Comparison of ENCODE assay signal across 20 cellular contexts in the genomic region with DNA sequence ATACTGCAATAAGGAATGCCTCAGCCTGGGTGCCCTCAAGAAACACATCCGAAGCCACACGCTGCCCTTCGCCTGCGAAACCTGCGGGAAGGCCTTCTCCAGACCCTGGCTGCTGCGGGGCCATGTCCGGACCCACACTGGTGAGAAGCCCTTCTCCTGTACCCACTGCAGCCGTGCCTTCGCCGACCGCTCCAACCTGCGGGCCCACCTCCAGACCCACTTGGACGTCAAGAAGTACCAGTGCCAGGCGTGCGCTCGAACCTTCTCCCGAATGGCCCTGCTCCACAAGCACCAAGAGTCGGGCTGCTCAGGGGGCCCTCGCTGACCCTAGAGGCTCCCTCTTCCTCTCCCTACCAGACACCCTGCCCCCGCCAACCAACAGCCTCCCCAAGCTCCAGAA. TPM values are rescaled to one million over a fixed set of nuclear protein-coding genes. Genes with fewer than 3 reads are reported as not detected.
DNase-seq lines count a peak whose midpoint lies in the region; ATAC-seq, FAIRE-seq and TF ChIP-seq lines count a peak whose summit lies in the region.
"Had no signal": no experiment of that assay in that cellular context is flagged by ENCODE, and none has a peak within 500 bp of the region (broad histone marks: within the 10 kb centered on the region; RNA-seq: fewer than 3 reads in every experiment).

No MANE protein-coding gene starts in this region.

- no peaks in the 10 kb centered on the region for H3K4me1 ChIP-seq in RWPE2 (ENCODE audit: insufficient read depth, poor library complexity, severe bottlenecking)
- H3K4me1 ChIP-seq in kidney (ENCODE audit: control insufficient read depth in 1 of 2, insufficient read depth in 1 of 2, low read depth in 1 of 2, low read length in 2 of 2): no peaks in the 10 kb centered on the region
- H3K4me1 ChIP-seq in upper lobe of right lung: no peaks in the 10 kb centered on the region
- H3K4me1 ChIP-seq: Caco-2 had no signal

- H3K9ac ChIP-seq in kidney (ENCODE audit: low read length in 2 of 2): no peak overlapping the region
- H3K9ac ChIP-seq: GM23248 had no signal

- H3K4me3 ChIP-seq in RWPE2 (ENCODE audit: severe bottlenecking) (no peak overlapping the region), kidney (ENCODE audit: low read length in 2 of 2) (no peak overlapping the region), upper lobe of right lung (no peak overlapping the region)
- H3K4me3 ChIP-seq: GM12878, GM23248 had no signal

- no peaks in the 10 kb centered on the region for H3K9me3 ChIP-seq in RWPE2 (ENCODE audit: severe bottlenecking)
- no peaks in the 10 kb centered on the region for H3K9me3 ChIP-seq in kidney (ENCODE audit: control insufficient read depth in 1 of 2, low read length in 2 of 2)
- no peaks in the 10 kb centered on the region for H3K9me3 ChIP-seq in upper lobe of right lung
- H3K9me3 ChIP-seq: Caco-2 had no signal

- DNase-seq in RWPE2 (ENCODE audit: low spot score) (peak; percentile 46), kidney (peak; percentile 67), upper lobe of right lung (no peak), RCC 7860 (ENCODE audit: low spot score) (no peak), NCI-H187 treated with DMSO at 0.1 percent for 48 hours (lab: John Stamatoyannopoulos, UW) (no peak)
- DNase-seq: C1 segment of cervical spinal cord; Caco-2; CD4-positive, CD25-positive, alpha-beta regulatory T cell; CD8-positive, alpha-beta T cell; DMS153; DND-41; GM23248; H9 had no signal

- FAIRE-seq in kidney (lab: Jason Lieb, UNC) (no peak), RCC 7860 (lab: Jason Lieb, UNC) (no peak)
- FAIRE-seq: G401.6, GM12878, GM19239 had no signal

- ATAC-seq in RWPE2 (ENCODE audit: low read depth) (no peak), upper lobe of right lung (peak; percentile 36)
- no peak for ATAC-seq in activated CD4-positive, CD25-positive, alpha-beta regulatory T cell treated with anti-CD3 and anti-CD28 coated beads, Interleukin-2, amount 50 U/mL, for 24 hours
- ATAC-seq: CD8-positive, alpha-beta T cell; GM12878; HCT116 had no signal

- TF ChIP-seq CTCF in RWPE2 (IDR thresholded peaks at IDR 0.05; ENCODE audit: poor library complexity, severe bottlenecking) (no peak), kidney (IDR thresholded peaks at IDR 0.05; ENCODE audit: borderline replicate concordance, extremely low read depth, insufficient read depth) (no peak), upper lobe of right lung (IDR thresholded peaks at IDR 0.05) (no peak)

- no peaks in the 10 kb centered on the region for H3K36me3 ChIP-seq in RWPE2 (ENCODE audit: low read depth)
- H3K36me3 ChIP-seq in kidney (ENCODE audit: control insufficient read depth in 1 of 2, insufficient read depth in 2 of 2, low read length in 2 of 2): no peaks in the 10 kb centered on the region
- H3K36me3 ChIP-seq in upper lobe of right lung: no peaks in the 10 kb centered on the region

- intact Hi-C loops in kidney (cut with DNase I) (no loop called here), upper lobe of right lung (cut with DNase I) (no loop called here)

- H3K27ac ChIP-seq in RWPE2 (ENCODE audit: poor library complexity, severe bottlenecking) (no peak overlapping the region), kidney (ENCODE audit: low read depth in 2 of 2, low read length in 2 of 2) (no peak overlapping the region), upper lobe of right lung (no peak overlapping the region)
- H3K27ac ChIP-seq: GM23248 had no signal

- H3K27me3 ChIP-seq in RWPE2 (ENCODE audit: insufficient read depth, poor library complexity, severe bottlenecking): no peaks in the 10 kb centered on the region
- no peaks in the 10 kb centered on the region for H3K27me3 ChIP-seq in upper lobe of right lung

RNA-seq across cellular contexts. Expression of a gene that starts 37.6 kb away (rescaled TPM):
- total RNA-seq in kidney: 0.06 TPM
- polyA plus RNA-seq in kidney (ENCODE audit: insufficient read depth, low read depth, low replicate concordance): 0.04 TPM
- not detected for total RNA-seq in upper lobe of right lung
- total RNA-seq: Caco-2; CD4-positive, CD25-positive, alpha-beta regulatory T cell; CD8-positive, alpha-beta T cell; GM12878; GM23248; H4 had no signal
- polyA plus RNA-seq: BJ; CD4-positive, CD25-positive, alpha-beta regulatory T cell; GM12878; GM23248 had no signal

Comparison
In these comparisons a context has a peak if more than half of its experiments do, and no peak if none do; other contexts are left out.
1. DNase-seq: peak in RWPE2 (single experiment) and kidney (single experiment); none in upper lobe of right lung (single experiment), RCC 7860 (single experiment) and NCI-H187 treated with DMSO at 0.1 percent for 48 hours (single experiment).